Comparison of ENCODE assay signal across 1 cellular context in the genomic region with DNA sequence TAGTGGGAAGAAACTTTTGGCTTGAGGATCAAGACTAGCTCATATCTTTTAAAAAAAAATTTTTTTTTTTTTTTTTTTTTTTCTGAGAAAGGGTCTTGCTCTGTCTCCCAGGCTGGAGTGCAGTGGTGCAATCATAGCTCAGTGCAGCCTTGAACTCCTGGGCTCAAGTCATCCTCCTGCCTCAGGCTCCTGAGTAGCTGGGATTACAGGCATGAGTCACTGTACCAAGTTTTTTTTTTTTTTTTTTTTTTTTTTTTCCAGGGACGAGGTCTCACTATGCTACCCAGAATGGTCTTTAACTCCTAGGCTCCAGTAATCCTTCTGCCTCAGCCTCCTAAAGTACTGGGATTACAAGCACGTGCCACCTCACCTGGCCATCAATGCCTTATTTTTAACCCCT.
TF ChIP-seq lines count a peak whose summit lies in the region.

No MANE protein-coding gene starts in this region.

TF ChIP-seq in IMR-90, 13 proteins besides CTCF, POLR2A, EP300 and RAD21:
- peak; percentile 8; the same call in 1 of the 2 replicates for TF ChIP-seq FOS (IDR thresholded peaks at IDR 0.05; ENCODE audit: low read depth, low read length)
- peak; percentile 22; the same call in 1 of the 2 replicates for TF ChIP-seq CEBPB (IDR thresholded peaks at IDR 0.05; ENCODE audit: low read depth, low read length)
- no peak for TF ChIP-seq MAFK (IDR thresholded peaks at IDR 0.05; ENCODE audit: low read depth, low read length)
TF ChIP-seq in IMR-90: peak in this region for 2.
